ENCODE assay signal across 8 cellular contexts in genomic region chr2:195657634-195658540, GRCh38. TPM values are rescaled to one million over a fixed set of nuclear protein-coding genes. Genes with fewer than 3 reads are reported as not detected.
DNase-seq lines count a peak whose midpoint lies in the region; ATAC-seq and TF ChIP-seq lines count a peak whose summit lies in the region.

No MANE protein-coding gene starts in this region.

- H3K27me3 ChIP-seq in Panc1 (ENCODE audit: control insufficient read depth, insufficient read depth, low read length), result no peaks in the 10 kb centered on the region
- no peaks in the 10 kb centered on the region for H3K27me3 ChIP-seq in fibroblast of lung (ENCODE audit: control insufficient read depth, insufficient read depth, low read length)

- H3K9me3 Mint-ChIP-seq in CD14-positive monocyte (no peaks in the 10 kb centered on the region), natural killer cell (no peaks in the 10 kb centered on the region)
- H3K9me3 Mint-ChIP-seq in activated T-cell treated with anti-CD3 and anti-CD28 coated beads, Interleukin-2, amount 50 U/mL, for 72 hours, result no peaks in the 10 kb centered on the region
- no peaks in the 10 kb centered on the region for H3K9me3 Mint-ChIP-seq in stimulated activated naive B cell treated with anti-CD40 and anti-IgM and Interleukin-4, amounts not matched to agents 10 μg/mL and 1 μg/mL and 100 μg/mL, for 72 hours

- H3K4me2 ChIP-seq in fibroblast of lung (ENCODE audit: extremely low read depth, insufficient read depth, low read length), result peak overlapping the region; percentile 92

- POLR2A ChIA-PET in Panc1 (lab: Charles Lee), result interaction anchor here (0.5 to 0.6 kb wide), 2 partner anchors 14 to 269 kb away, joined by 3 to 4 read pairs; no protein-coding TSS in a partner anchor

- ATAC-seq in GM19397 (IDR thresholded peaks at IDR 0.05; ENCODE audit: unreplicated experiment) (peak; percentile 27), HG03558 (IDR thresholded peaks at IDR 0.05; ENCODE audit: extremely low read depth, unreplicated experiment) (peak; percentile 15), Panc1 (peak; percentile 49), natural killer cell (peak; percentile 25 to 48 (median 35))
- peak; percentile 25 to 28 for ATAC-seq in activated T-cell treated with anti-CD3 and anti-CD28 coated beads, Interleukin-2, amount 50 U/mL, for 72 hours (replicated peaks in 1 of 2)
- ATAC-seq in stimulated activated naive B cell treated with anti-CD40 and anti-IgM and Interleukin-4, amounts not matched to agents 10 μg/mL and 1 μg/mL and 100 μg/mL, for 72 hours (replicated peaks), result peak; percentile 44 to 52

- H3K79me2 ChIP-seq in fibroblast of lung (ENCODE audit: control insufficient read depth, insufficient read depth, low read length), result peaks cover 49% of the 10 kb centered on the region

- H3K9ac ChIP-seq in fibroblast of lung (ENCODE audit: insufficient read depth, low read length), result peak overlapping the region; percentile 99

- H3K4me1 ChIP-seq in Panc1 (ENCODE audit: control insufficient read depth, insufficient read depth, low read length), result peaks cover 24% of the 10 kb centered on the region
- H3K4me1 ChIP-seq in fibroblast of lung (ENCODE audit: control insufficient read depth, extremely low read depth, insufficient read depth, low read length), result peaks cover 11% of the 10 kb centered on the region

- no peak for TF ChIP-seq CTCF in CD14-positive monocyte (IDR thresholded peaks at IDR 0.05)
- no peak for TF ChIP-seq CTCF in Panc1 (IDR thresholded peaks at IDR 0.05)
- TF ChIP-seq CTCF in fibroblast of lung (conservative IDR thresholded peaks at IDR 0.05 in 1 of 2, IDR thresholded peaks at IDR 0.05 in 1 of 2; ENCODE audit: low read depth in 1 of 2, low read length in 2 of 2), result no peak
- TF ChIP-seq CTCF in natural killer cell (IDR thresholded peaks at IDR 0.05), result no peak

- H2AFZ ChIP-seq in fibroblast of lung (ENCODE audit: low read length), result no peak overlapping the region

- H3K4me3 ChIP-seq in Panc1 (ENCODE audit: low read depth in 2 of 2, low read length in 2 of 2) (peak overlapping the region; percentile 78 to 91), fibroblast of lung (replicated peaks in 1 of 4; ENCODE audit: control extremely low read depth in 1 of 4, insufficient read depth in 1 of 4, low read depth in 3 of 4, low read length in 4 of 4) (peak overlapping the region; percentile 65 to 95 (median 75))

- intact Hi-C loops in CD14-positive monocyte (cut with micrococcal nuclease), result loop anchor here (2.0 to 10.0 kb wide), 6 partner anchors 51 to 163 kb away; no protein-coding TSS in a partner anchor
- intact Hi-C loops in Panc1 (cut with micrococcal nuclease; ENCODE audit: unreplicated experiment), result loop anchor here (5.0 kb wide), 1 partner anchor 336 kb away; no protein-coding TSS in a partner anchor
- intact Hi-C loops in natural killer cell (cut with micrococcal nuclease), result loop anchor here (1.0 to 5.0 kb wide), 5 partner anchors 8 to 1649 kb away; no protein-coding TSS in a partner anchor

- H3K36me3 ChIP-seq in Panc1 (ENCODE audit: control insufficient read depth, insufficient read depth, low read length) (peaks cover 3% of the 10 kb centered on the region), fibroblast of lung (ENCODE audit: control insufficient read depth, insufficient read depth, low read length) (no peaks in the 10 kb centered on the region)

- in situ Hi-C loops in Panc1 (cut with HindIII; ENCODE audit: low pct_unique_long_range_greater_than_20kb, low sequenced_read_pairs), result no loop called here

- H3K9me3 ChIP-seq in Panc1 (ENCODE audit: control insufficient read depth, insufficient read depth, low read depth, low read length) (no peaks in the 10 kb centered on the region), fibroblast of lung (ENCODE audit: control insufficient read depth, insufficient read depth, low read depth, low read length) (no peaks in the 10 kb centered on the region)

- BruUV-seq in Panc1 (replicated peaks; lab: Mats Ljungman, UMichigan), result no TSS peak

- H3K4me3 Mint-ChIP-seq in CD14-positive monocyte (peak overlapping the region; percentile 96 to 97), natural killer cell (peak overlapping the region; percentile 96)
- peak overlapping the region; percentile 92 to 98 for H3K4me3 Mint-ChIP-seq in activated T-cell treated with anti-CD3 and anti-CD28 coated beads, Interleukin-2, amount 50 U/mL, for 72 hours
- peak overlapping the region; percentile 97 to 99 for H3K4me3 Mint-ChIP-seq in stimulated activated naive B cell treated with anti-CD40 and anti-IgM and Interleukin-4, amounts not matched to agents 10 μg/mL and 1 μg/mL and 100 μg/mL, for 72 hours

- DNase-seq in CD14-positive monocyte (ENCODE audit: low spot score) (peak; percentile 63), Panc1 (ENCODE audit: low read depth, low spot score) (peak; percentile 48), fibroblast of lung (ENCODE audit: low read depth in 2 of 2) (peak; percentile 89 to 92), natural killer cell (peak; percentile 60)
- peak; percentile 73 to 80 for DNase-seq in activated T-cell treated with anti-CD3 and anti-CD28 coated beads, Interleukin-2, amount 50 U/mL, for 72 hours
- DNase-seq in stimulated activated naive B cell treated with anti-CD40 and anti-IgM and Interleukin-4, amounts not matched to agents 10 μg/mL and 1 μg/mL and 100 μg/mL, for 72 hours, result peak; percentile 62

- peaks cover 0 to 2% (median 0%) of the 10 kb centered on the region in 3 donors for H3K27me3 Mint-ChIP-seq in CD14-positive monocyte (ENCODE audit: low read depth in 3 of 3)
- no peaks in the 10 kb centered on the region for H3K27me3 Mint-ChIP-seq in activated T-cell treated with anti-CD3 and anti-CD28 coated beads, Interleukin-2, amount 50 U/mL, for 72 hours (ENCODE audit: low read depth)
- H3K27me3 Mint-ChIP-seq in natural killer cell (ENCODE audit: low read depth in 2 of 2), result no peaks in the 10 kb centered on the region
- H3K27me3 Mint-ChIP-seq in stimulated activated naive B cell treated with anti-CD40 and anti-IgM and Interleukin-4, amounts not matched to agents 10 μg/mL and 1 μg/mL and 100 μg/mL, for 72 hours, result peaks cover 0 to 4% of the 10 kb centered on the region in 2 donors

- H4K20me1 ChIP-seq in fibroblast of lung (ENCODE audit: control insufficient read depth, extremely low read depth, insufficient read depth, low read length), result no peaks in the 10 kb centered on the region

- H3K27ac Mint-ChIP-seq in CD14-positive monocyte (peak overlapping the region; percentile 92 to 99 (median 97)), natural killer cell (peak overlapping the region; percentile 98 to 100)
- H3K27ac Mint-ChIP-seq in activated T-cell treated with anti-CD3 and anti-CD28 coated beads, Interleukin-2, amount 50 U/mL, for 72 hours, result peak overlapping the region; percentile 99
- peak overlapping the region; percentile 100 for H3K27ac Mint-ChIP-seq in stimulated activated naive B cell treated with anti-CD40 and anti-IgM and Interleukin-4, amounts not matched to agents 10 μg/mL and 1 μg/mL and 100 μg/mL, for 72 hours

- CTCF ChIA-PET in Panc1 (lab: Charles Lee), result no interaction called here

- H3K27ac ChIP-seq in Panc1 (ENCODE audit: low read length) (peak overlapping the region; percentile 91), fibroblast of lung (ENCODE audit: insufficient read depth, low read length) (peak overlapping the region; percentile 98)

- H3K36me3 Mint-ChIP-seq in CD14-positive monocyte (peaks cover 0 to 2% of the 10 kb centered on the region in 2 donors), natural killer cell (no peaks in the 10 kb centered on the region)
- H3K36me3 Mint-ChIP-seq in activated T-cell treated with anti-CD3 and anti-CD28 coated beads, Interleukin-2, amount 50 U/mL, for 72 hours (ENCODE audit: insufficient read depth in 2 of 2), result peaks cover 14 to 25% of the 10 kb centered on the region in 2 donors
- H3K36me3 Mint-ChIP-seq in stimulated activated naive B cell treated with anti-CD40 and anti-IgM and Interleukin-4, amounts not matched to agents 10 μg/mL and 1 μg/mL and 100 μg/mL, for 72 hours, result peaks cover 12 to 15% of the 10 kb centered on the region in 2 donors

- peaks cover 45% of the 10 kb centered on the region for H3K4me1 Mint-ChIP-seq in CD14-positive monocyte
- peaks cover 46% of the 10 kb centered on the region for H3K4me1 Mint-ChIP-seq in activated T-cell treated with anti-CD3 and anti-CD28 coated beads, Interleukin-2, amount 50 U/mL, for 72 hours (ENCODE audit: low read depth)
- peaks cover 40 to 44% of the 10 kb centered on the region in 2 donors for H3K4me1 Mint-ChIP-seq in natural killer cell
- peaks cover 19 to 66% of the 10 kb centered on the region in 2 donors for H3K4me1 Mint-ChIP-seq in stimulated activated naive B cell treated with anti-CD40 and anti-IgM and Interleukin-4, amounts not matched to agents 10 μg/mL and 1 μg/mL and 100 μg/mL, for 72 hours

RNA-seq across cellular contexts. Expression of gene SLC39A10, which starts 0.9 kb away (rescaled TPM):
- polyA plus RNA-seq in CD14-positive monocyte (1 to 10 TPM; 5.2 TPM), fibroblast of lung (19.9 and 36.9 TPM in 2 replicates)
- total RNA-seq in Panc1 (2021; ENCODE audit: unreplicated experiment) (45.9 TPM), fibroblast of lung (60.9 and 77.0 TPM in 2 replicates), natural killer cell (10 to 100 TPM; 56.5 to 69.6 (median 58.5) TPM)
- 12.0 TPM for polyA plus RNA-seq in Panc1 (2012; ENCODE audit: insufficient read length)
- 10 to 100 TPM; 70.3 to 75.8 TPM for total RNA-seq in activated T-cell treated with anti-CD3 and anti-CD28 coated beads, Interleukin-2, amount 50 U/mL, for 72 hours
- polyA plus RNA-seq in fibroblast of lung (2012), result 11.7 and 19.9 TPM in 2 replicates
- polyA minus RNA-seq in fibroblast of lung (ENCODE audit: low replicate concordance), result 8.0 and 14.8 TPM in 2 replicates

Comparison
In these comparisons a context has a peak if more than half of its experiments do, and no peak if none do; other contexts are left out.
1. Peak in every context shown above with its lines: DNase-seq, ATAC-seq, H3K4me3 ChIP-seq and H3K27ac ChIP-seq.